20 cellular contexts compared by ENCODE assay signal in the genomic region with DNA sequence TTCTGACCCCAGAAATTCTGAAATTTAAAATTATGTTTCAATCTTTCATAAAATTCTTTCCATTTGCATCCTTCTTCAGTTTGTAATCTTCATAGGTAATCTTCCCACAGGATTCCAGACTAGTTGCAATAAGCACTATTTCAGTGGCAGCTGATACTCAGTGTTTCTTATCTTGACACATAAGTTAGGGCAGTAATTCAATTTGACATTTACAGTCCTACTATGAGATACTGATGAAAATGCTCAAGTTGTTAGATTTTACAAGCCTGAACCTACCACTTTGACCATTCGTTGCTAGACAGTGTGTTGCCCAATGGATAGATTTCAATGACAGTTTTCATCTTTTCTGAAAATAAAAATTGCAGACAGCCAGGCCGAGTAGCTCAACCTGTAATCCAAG. TPM values are rescaled to one million over a fixed set of nuclear protein-coding genes. Genes with fewer than 3 reads are reported as not detected.
DNase-seq lines count a peak whose midpoint lies in the region; ATAC-seq, FAIRE-seq and TF ChIP-seq lines count a peak whose summit lies in the region.
"Had no signal": no experiment of that assay in that cellular context is flagged by ENCODE, and none has a peak within 500 bp of the region (broad histone marks: within the 10 kb centered on the region; RNA-seq: fewer than 3 reads in every experiment).

No MANE protein-coding gene starts in this region.

- no peak overlapping the region for H3K27ac ChIP-seq in CD4-positive, CD25-positive, alpha-beta regulatory T cell (ENCODE audit: insufficient read depth, low read length, poor library complexity, severe bottlenecking)
- H3K27ac ChIP-seq: A549, C4-2B, GM23248, HL-60 had no signal

- H3K36me3 ChIP-seq in CD4-positive, CD25-positive, alpha-beta regulatory T cell (ENCODE audit: control insufficient read depth, insufficient read depth, low read length): peaks cover 21% of the 10 kb centered on the region

- peaks cover 30% of the 10 kb centered on the region for H3K36me3 Mint-ChIP-seq in CD4-positive, CD25-positive, alpha-beta regulatory T cell
- peaks cover 14% of the 10 kb centered on the region for H3K36me3 Mint-ChIP-seq in osteocyte (ENCODE audit: unreplicated experiment)
- H3K36me3 Mint-ChIP-seq: IgD-negative memory B cell had no signal

- ATAC-seq in CD4-positive, CD25-positive, alpha-beta regulatory T cell (ENCODE audit: low read depth in 2 of 2): no peak
- ATAC-seq in Right ventricle myocardium superior (ENCODE audit: poor library complexity): no peak
- ATAC-seq: A549; CD8-positive, alpha-beta T cell had no signal

- peaks cover 11% of the 10 kb centered on the region for H3K4me1 ChIP-seq in CD4-positive, CD25-positive, alpha-beta regulatory T cell (ENCODE audit: control insufficient read depth, insufficient read depth, low read length, poor library complexity, severe bottlenecking)
- H3K4me1 ChIP-seq: HAP-1 had no signal

- intact Hi-C loops in Right ventricle myocardium superior (cut with DNase I): no loop called here

- no peak overlapping the region for H3K4me3 Mint-ChIP-seq in CD4-positive, CD25-positive, alpha-beta regulatory T cell
- H3K4me3 Mint-ChIP-seq in osteocyte (ENCODE audit: unreplicated experiment): no peak overlapping the region
- H3K4me3 Mint-ChIP-seq: CD8-positive, alpha-beta T cell; HFFc6; IgD-negative memory B cell had no signal

- no peak for TF ChIP-seq POLR2A in GM12891 (IDR thresholded peaks at IDR 0.05; ENCODE audit: low read depth, low read length)

- peak; percentile 45 for FAIRE-seq in GM12891 (lab: Jason Lieb, UNC)
- FAIRE-seq: A549, GM19239 had no signal

- H3K4me1 Mint-ChIP-seq in CD4-positive, CD25-positive, alpha-beta regulatory T cell: peaks cover 11 to 22% (median 19%) of the 10 kb centered on the region in 4 donors
- peaks cover 23% of the 10 kb centered on the region for H3K4me1 Mint-ChIP-seq in osteocyte (ENCODE audit: unreplicated experiment)

- H3K27me3 ChIP-seq in CD4-positive, CD25-positive, alpha-beta regulatory T cell (ENCODE audit: control insufficient read depth, insufficient read depth, low read length): no peaks in the 10 kb centered on the region

- no peak for DNase-seq in CD4-positive, CD25-positive, alpha-beta regulatory T cell
- no peak for DNase-seq in GM12891 (ENCODE audit: insufficient read length, low spot score)
- peak; percentile 12 for DNase-seq in NCI-H226
- DNase-seq in osteocyte (ENCODE audit: extremely low spot score, unreplicated experiment): no peak
- no peak for DNase-seq in midbrain (lab: John Stamatoyannopoulos, UW)
- no peak for DNase-seq in Right ventricle myocardium superior
- DNase-seq: AML-193; Calu3; CD8-positive, alpha-beta T cell; DMS79 treated with DMSO at 0.1 percent for 48 hours; GF-D8; GM23248; HFFc6; KG1 had no signal

- H3K9me3 Mint-ChIP-seq in CD4-positive, CD25-positive, alpha-beta regulatory T cell: no peaks in the 10 kb centered on the region
- H3K9me3 Mint-ChIP-seq in osteocyte (ENCODE audit: unreplicated experiment): no peaks in the 10 kb centered on the region
- H3K9me3 Mint-ChIP-seq: CD8-positive, alpha-beta T cell; HFFc6; IgD-negative memory B cell had no signal

- H3K4me3 ChIP-seq in CD4-positive, CD25-positive, alpha-beta regulatory T cell (ENCODE audit: low read depth, low read length): no peak overlapping the region
- H3K4me3 ChIP-seq: A549, GM23248, HAP-1 had no signal

- no peak for TF ChIP-seq CTCF in osteocyte (IDR thresholded peaks at IDR 0.05)

- H3K9me3 ChIP-seq in CD4-positive, CD25-positive, alpha-beta regulatory T cell (ENCODE audit: control insufficient read depth in 2 of 2, low read length in 2 of 2): no peaks in the 10 kb centered on the region
- H3K9me3 ChIP-seq: A549, HAP-1 had no signal

- peak overlapping the region in 2 of 3 donors; percentile 22 to 60 for H3K27ac Mint-ChIP-seq in CD4-positive, CD25-positive, alpha-beta regulatory T cell
- peak overlapping the region; percentile 11 for H3K27ac Mint-ChIP-seq in osteocyte (ENCODE audit: unreplicated experiment)
- H3K27ac Mint-ChIP-seq: CD8-positive, alpha-beta T cell; HFFc6; IgD-negative memory B cell had no signal

- no peaks in the 10 kb centered on the region for H3K27me3 Mint-ChIP-seq in CD4-positive, CD25-positive, alpha-beta regulatory T cell
- no peaks in the 10 kb centered on the region for H3K27me3 Mint-ChIP-seq in osteocyte (ENCODE audit: unreplicated experiment)
- H3K27me3 Mint-ChIP-seq: IgD-negative memory B cell had no signal

TF ChIP-seq in GM12891, 5 proteins besides CTCF, POLR2A, EP300 and RAD21:
- TF ChIP-seq TAF1 (IDR thresholded peaks at IDR 0.05; ENCODE audit: low read depth, low read length) (no peak), POLR2AphosphoS5 (IDR thresholded peaks at IDR 0.05; ENCODE audit: low read depth, low read length) (no peak), PAX5 (IDR thresholded peaks at IDR 0.05; ENCODE audit: insufficient read depth, low read length, severe bottlenecking) (no peak), SPI1 (IDR thresholded peaks at IDR 0.05; ENCODE audit: low read depth, low read length) (no peak), POU2F2 (IDR thresholded peaks at IDR 0.05; ENCODE audit: low read depth, low read length) (no peak)

RNA-seq across cellular contexts. Expression of gene METTL21A, which starts 10.4 kb away (rescaled TPM):
- 13.7 TPM for total RNA-seq in CD4-positive, CD25-positive, alpha-beta regulatory T cell
- polyA plus RNA-seq in CD4-positive, CD25-positive, alpha-beta regulatory T cell: 10 to 100 TPM; 21.7 to 29.7 (median 23.0) TPM
- 10.2 TPM for polyA plus RNA-seq in GM12891 (2012; ENCODE audit: low read depth, missing spikeins)
- total RNA-seq in osteocyte: 17.5 and 18.7 TPM in 2 replicates
- 14.8 TPM for total RNA-seq in Right ventricle myocardium superior
